25 cellular contexts compared by ENCODE assay signal in the genomic region with DNA sequence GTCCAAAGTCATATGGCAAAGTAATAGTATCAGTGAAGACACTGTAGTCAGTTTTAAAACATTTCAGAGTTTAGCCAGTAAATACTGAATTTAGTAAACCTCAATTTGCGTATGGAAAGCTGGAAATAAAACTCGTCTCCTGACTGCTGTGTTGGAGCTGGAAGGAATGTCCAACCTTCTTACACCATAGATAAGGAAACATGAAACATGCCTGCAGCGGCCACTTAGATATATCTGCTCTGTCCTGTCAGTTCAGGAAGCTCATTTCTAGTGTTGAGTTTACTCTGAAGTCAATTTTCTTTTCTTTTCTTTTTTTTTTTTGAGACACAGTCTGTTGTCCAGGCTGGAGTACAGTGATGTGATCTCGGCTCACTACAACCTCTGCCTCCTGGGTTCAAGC. TPM values are rescaled to one million over a fixed set of nuclear protein-coding genes. Genes with fewer than 3 reads are reported as not detected.
DNase-seq lines count a peak whose midpoint lies in the region; ATAC-seq, FAIRE-seq and TF ChIP-seq lines count a peak whose summit lies in the region.
"Had no signal": no experiment of that assay in that cellular context is flagged by ENCODE, and none has a peak within 500 bp of the region (broad histone marks: within the 10 kb centered on the region; RNA-seq: fewer than 3 reads in every experiment).

No MANE protein-coding gene starts in this region.

- no peak overlapping the region for H2AFZ ChIP-seq in IMR-90 (replicated peaks; ENCODE audit: low read length, poor library complexity)
- H2AFZ ChIP-seq: neural progenitor cell had no signal

- H3K23ac ChIP-seq in IMR-90 (ENCODE audit: low read depth, low read length): no peak overlapping the region

- peak overlapping the region; percentile 36; the same call in 1 of the 2 replicates for H2BK20ac ChIP-seq in IMR-90 (ENCODE audit: low read depth, low read length)

- no peak for TF ChIP-seq RAD21 in IMR-90 (IDR thresholded peaks at IDR 0.05; ENCODE audit: low read length)

- ATAC-seq in IMR-90 (ENCODE audit: low read depth) (no peak), pancreas (no peak)
- ATAC-seq: activated CD8-positive, alpha-beta memory T cell treated with anti-CD3 and anti-CD28 coated beads, Interleukin-2, amount 10 ng/mL, durations not matched to agents 7 days and 5 days; esophagus mucosa; gastrocnemius medialis; lower lobe of right lung had no signal

- H3K79me1 ChIP-seq in IMR-90 (ENCODE audit: low read depth in 1 of 2, low read length in 2 of 2): peaks cover 19 to 60% of the 10 kb centered on the region in 2 experiments

- no peak overlapping the region for H4K91ac ChIP-seq in IMR-90 (ENCODE audit: insufficient read depth, low read depth, low read length)

- peak overlapping the region; percentile 42; the same call in 1 of the 2 replicates for H3K14ac ChIP-seq in IMR-90 (replicated peaks; ENCODE audit: low read depth, low read length)

- 0 out of 2 replicates have a peak overlapping the region, but pooled peaks have one; percentile 45 for H4K5ac ChIP-seq in IMR-90 (ENCODE audit: low read depth, low read length)

- no peak overlapping the region for H3K4me2 ChIP-seq in IMR-90 (ENCODE audit: low read depth, low read length)
- H3K4me2 ChIP-seq: neural progenitor cell had no signal

- dilution Hi-C loops in IMR-90 (cut with HindIII; ENCODE audit: low sequenced_read_pairs, unreplicated experiment): no loop called here

- in situ Hi-C loops in IMR-90 (cut with MboI; ENCODE audit: low sequenced_read_pairs): no loop called here

- H2BK5ac ChIP-seq in IMR-90 (ENCODE audit: low read depth, low read length, poor library complexity, severe bottlenecking): peak overlapping the region; percentile 73

- H3K9me1 ChIP-seq in IMR-90 (ENCODE audit: insufficient read depth, low read length): peaks cover 13% of the 10 kb centered on the region

- DNase-seq in IMR-90: no peak
- no peak for DNase-seq in esophagus muscularis mucosa (ENCODE audit: extremely low spot score)
- peak; percentile 33 for DNase-seq in iris pigment epithelial cell (ENCODE audit: low read depth)
- DNase-seq in stomach: no peak
- no peak for DNase-seq in pancreas
- DNase-seq in DMS153 treated with DMSO at 0.1 percent for 48 hours (lab: John Stamatoyannopoulos, UW; ENCODE audit: unreplicated experiment): no peak
- DNase-seq in germinal center (ENCODE audit: low spot score): no peak
- DNase-seq: activated CD4-positive, CD25-positive, alpha-beta regulatory T cell; activated CD8-positive, alpha-beta memory T cell treated with anti-CD3 and anti-CD28 coated beads, Interleukin-2, amount 10 ng/mL, durations not matched to agents 7 days and 5 days; activated naive CD4-positive, alpha-beta T cell; activated T-cell treated with anti-CD3 and anti-CD28 coated beads, Interleukin-2, amount 50 U/mL, for 48 hours; Calu3; cortex of kidney; gastrocnemius medialis; HCEC 1CT; lower lobe of right lung; NCI-H1436 treated with DMSO at 0.1 percent for 48 hours; NCI-H2107; NCI-H446; NCI-H82; posterior cingulate gyrus; stimulated activated naive CD4-positive, alpha-beta T cell treated with Interleukin-2 at 50 U/mL for 16 hours; T-helper 1 cell had no signal

- no peak overlapping the region for H2BK15ac ChIP-seq in IMR-90 (ENCODE audit: low read depth, low read length)

- H3K9me3 ChIP-seq in IMR-90 (ENCODE audit: control insufficient read depth, insufficient read depth, low read length) (no peaks in the 10 kb centered on the region), esophagus muscularis mucosa (no peaks in the 10 kb centered on the region), stomach (no peaks in the 10 kb centered on the region), pancreas (no peaks in the 10 kb centered on the region)
- H3K9me3 ChIP-seq: gastrocnemius medialis, lower lobe of right lung had no signal

- H3K36me3 ChIP-seq in IMR-90 (ENCODE audit: control insufficient read depth, insufficient read depth, low read length) (peaks cover 2% of the 10 kb centered on the region; the same call in 1 of the 2 replicates), esophagus muscularis mucosa (peaks cover 0 to 4% (median 2%) of the 10 kb centered on the region in 4 donors), stomach (no peaks in the 10 kb centered on the region), pancreas (no peaks in the 10 kb centered on the region)
- H3K36me3 ChIP-seq: gastrocnemius medialis, neural progenitor cell had no signal

- peaks cover 23% of the 10 kb centered on the region for H4K20me1 ChIP-seq in IMR-90 (ENCODE audit: insufficient read depth, low read length)

- peak overlapping the region; percentile 44; the same call in 1 of the 2 replicates for H2BK120ac ChIP-seq in IMR-90 (ENCODE audit: low read depth, low read length)

- no CpG with 5 or more reads among the region's 4 CpGs for WGBS in IMR-90 (ENCODE audit: extremely low coverage in 2 of 2, insufficient read length in 1 of 2), 2 experiments
- 83% methylated on average over 4 of the region's 4 CpGs for WGBS in esophagus muscularis mucosa
- 67 to 85% (median 74%) methylated on average over 4 of the region's 4 CpGs for WGBS in stomach, 5 donors
- WGBS in pancreas, 2 donors: 79 to 87% methylated on average over 4 of the region's 4 CpGs

- BruUV-seq in IMR-90 (replicated peaks; lab: Mats Ljungman, UMichigan): no TSS peak

- H3K9ac ChIP-seq in IMR-90 (ENCODE audit: low read depth, low read length): no peak overlapping the region
- H3K9ac ChIP-seq: neural progenitor cell had no signal

- H3K4ac ChIP-seq in IMR-90 (ENCODE audit: low read depth, low read length): peak overlapping the region; percentile 17; the same call in 1 of the 2 replicates

- TF ChIP-seq POLR2A in IMR-90 (IDR thresholded peaks at IDR 0.05; ENCODE audit: low read depth, low read length) (no peak), esophagus muscularis mucosa (IDR thresholded peaks at IDR 0.05; ENCODE audit: low read depth) (no peak), stomach (IDR thresholded peaks at IDR 0.05) (no peak)

- no peak for FAIRE-seq in pancreas (lab: Jason Lieb, UNC)

- H3K56ac ChIP-seq in IMR-90 (ENCODE audit: extremely low read depth, insufficient read depth, low read length): no peak overlapping the region

- CTCF ChIA-PET in IMR-90 (lab: Yijun Ruan, JAX): no interaction called here

- no peaks in the 10 kb centered on the region for H3K27me3 ChIP-seq in IMR-90 (ENCODE audit: control insufficient read depth, insufficient read depth, low read length)
- no peaks in the 10 kb centered on the region for H3K27me3 ChIP-seq in esophagus muscularis mucosa
- H3K27me3 ChIP-seq in stomach: no peaks in the 10 kb centered on the region
- H3K27me3 ChIP-seq in pancreas: no peaks in the 10 kb centered on the region
- H3K27me3 ChIP-seq: gastrocnemius medialis, neural progenitor cell had no signal

- H3K18ac ChIP-seq in IMR-90 (ENCODE audit: low read depth, low read length): peak overlapping the region; percentile 7; the same call in 1 of the 2 replicates

- H3K4me3 ChIP-seq in IMR-90 (ENCODE audit: insufficient read depth, low read depth, low read length) (no peak overlapping the region), esophagus muscularis mucosa (no peak overlapping the region), stomach (no peak overlapping the region), pancreas (no peak overlapping the region)
- H3K4me3 ChIP-seq: gastrocnemius medialis, lower lobe of right lung, neural progenitor cell had no signal

- no peak overlapping the region for H2AK9ac ChIP-seq in IMR-90 (replicated peaks; ENCODE audit: low read depth, low read length, poor library complexity)

- no peak overlapping the region for H2AK5ac ChIP-seq in IMR-90 (ENCODE audit: low read depth, low read length)

- H4K8ac ChIP-seq in IMR-90 (ENCODE audit: low read depth in 2 of 2, low read length in 2 of 2): no peak overlapping the region; a peak in 1 of 4 replicates

- POLR2A ChIA-PET in IMR-90 (lab: Charles Lee; ENCODE audit: unreplicated experiment): interaction anchor here (0.5 kb wide), 1 partner anchor 21 kb away, joined by 4 read pairs; a partner anchor contains a TSS

- H3K27ac ChIP-seq in IMR-90 (ENCODE audit: insufficient read depth, low read length) (peak overlapping the region; percentile 48; the same call in 1 of the 2 replicates), esophagus muscularis mucosa (replicated peaks in 1 of 4) (peak overlapping the region; percentile 80 to 81 (median 80)), stomach (peak overlapping the region; percentile 8 to 82 (median 56)), pancreas (no peak overlapping the region)
- H3K27ac ChIP-seq: lower lobe of right lung, neural progenitor cell had no signal

- no peak for TF ChIP-seq EP300 in esophagus muscularis mucosa (IDR thresholded peaks at IDR 0.05)
- TF ChIP-seq EP300 in stomach (IDR thresholded peaks at IDR 0.05): no peak

- TF ChIP-seq CTCF in IMR-90 (conservative IDR thresholded peaks at IDR 0.05; ENCODE audit: low read depth, low read length): no peak
- no peak for TF ChIP-seq CTCF in esophagus muscularis mucosa (IDR thresholded peaks at IDR 0.05)
- TF ChIP-seq CTCF in stomach (IDR thresholded peaks at IDR 0.05): no peak
- TF ChIP-seq CTCF in pancreas (IDR thresholded peaks at IDR 0.05): no peak

- intact Hi-C loops in IMR-90 (cut with micrococcal nuclease): no loop called here
- intact Hi-C loops in esophagus muscularis mucosa (cut with DNase I): no loop called here
- intact Hi-C loops in stomach (cut with DNase I; ENCODE audit: low total_unique reads): no loop called here
- intact Hi-C loops in pancreas (cut with DNase I): no loop called here

- peaks cover 21% of the 10 kb centered on the region for H3K4me1 ChIP-seq in IMR-90 (ENCODE audit: control insufficient read depth, insufficient read depth, low read length)
- peaks cover 48 to 98% (median 93%) of the 10 kb centered on the region in 4 donors for H3K4me1 ChIP-seq in esophagus muscularis mucosa
- peaks cover 51 to 98% (median 85%) of the 10 kb centered on the region in 4 donors for H3K4me1 ChIP-seq in stomach
- H3K4me1 ChIP-seq in pancreas: peaks cover 3 to 40% (median 9%) of the 10 kb centered on the region in 3 donors

TF ChIP-seq in IMR-90, 13 proteins besides CTCF, POLR2A, EP300 and RAD21 (continues in another document):
- no peak for TF ChIP-seq MXI1 (IDR thresholded peaks at IDR 0.05; ENCODE audit: borderline replicate concordance, low read depth, low read length)

RNA-seq across cellular contexts. Expression of a gene that starts 21.2 kb away (rescaled TPM):
- total RNA-seq in IMR-90 (2012; rRNA removed) (29.4 and 42.8 TPM in 2 replicates), esophagus muscularis mucosa (100 to 1,000 TPM; 186 to 296 (median 192) TPM), stomach (100 to 1,000 TPM in 1 of 5 donors, 10 to 100 TPM in 4; 36.1 to 117 (median 51.9) TPM), pancreas (10 to 100 TPM in 2 of 6 donors, 1 to 10 TPM in 4; 6.6 to 14.8 (median 9.8) TPM)
- polyA plus RNA-seq in IMR-90 (2012; rRNA removed) (27.1 and 29.0 TPM in 2 replicates), stomach (10 to 100 TPM; 18.1 to 27.2 (median 22.0) TPM), pancreas (1 to 10 TPM; 6.3 to 6.5 TPM)
- 24.2 and 25.1 TPM in 2 replicates for polyA plus RNA-seq in IMR-90 (2012; cell fraction: cytosol; rRNA removed)
- polyA plus RNA-seq in IMR-90 (2012; cell fraction: nucleus; rRNA removed; ENCODE audit: low replicate concordance): 25.9 and 37.1 TPM in 2 replicates

Comparison
In these comparisons a context has a peak if more than half of its experiments do, and no peak if none do; other contexts are left out.
1. H3K27ac ChIP-seq: peak in IMR-90 (single experiment), esophagus muscularis mucosa (4 of 4) and stomach (5 of 5); none in pancreas (0 of 4).